Comparison of ENCODE assay signal across 9 cellular contexts in the genomic region with DNA sequence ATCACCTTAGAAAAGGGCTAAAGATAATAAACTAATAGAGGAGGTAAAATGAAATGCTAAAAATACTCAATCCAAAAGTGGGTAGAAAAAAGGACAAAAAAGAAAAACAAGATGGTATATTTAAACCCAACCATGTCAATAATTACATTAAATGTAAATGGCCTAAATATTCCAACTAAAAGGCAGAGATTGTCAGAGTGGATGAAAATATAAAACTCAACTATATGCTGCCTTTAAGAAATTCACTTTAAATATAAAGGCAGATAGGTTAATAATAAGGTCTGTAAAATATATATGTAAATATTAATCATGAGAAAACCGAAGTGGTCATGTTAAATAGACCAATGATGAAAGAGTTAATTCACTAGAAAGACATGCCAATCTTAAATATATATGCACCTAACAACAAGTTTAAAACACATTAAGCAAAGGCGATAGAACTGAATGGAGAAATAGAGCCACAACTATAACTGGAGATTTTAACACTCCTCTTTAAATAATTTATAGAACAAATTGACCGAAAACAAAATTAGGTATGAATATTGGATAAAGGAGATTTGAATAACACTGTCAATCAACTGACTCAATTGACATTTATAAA.
"Had no signal": no experiment of that assay in that cellular context is flagged by ENCODE, and none has a peak within 500 bp of the region (broad histone marks: within the 10 kb centered on the region; RNA-seq: fewer than 3 reads in every experiment).

No MANE protein-coding gene starts in this region.

- H3K4me1 ChIP-seq: HAP-1 had no signal

- H3K4me3 ChIP-seq: GM23248, GM23338, HAP-1 had no signal

- H3K27ac ChIP-seq: GM23248 had no signal

- H3K36me3 ChIP-seq: HAP-1 had no signal

- DNase-seq: GM23248, GOT3, H7, H9, HCEC 1CT, HFFc6 had no signal

- FAIRE-seq: H54 had no signal

- H3K9ac ChIP-seq: GM23248 had no signal

- H3K27ac Mint-ChIP-seq: GM23338, H9, HFFc6 had no signal

- H3K4me2 ChIP-seq: GM23338 had no signal

- H3K4me3 Mint-ChIP-seq: GM23338, H9, HFFc6 had no signal

- H2AFZ ChIP-seq: GM23248, GM23338 had no signal

- ATAC-seq: GM23338 had no signal
